9 cellular contexts compared by ENCODE assay signal in the genomic region with DNA sequence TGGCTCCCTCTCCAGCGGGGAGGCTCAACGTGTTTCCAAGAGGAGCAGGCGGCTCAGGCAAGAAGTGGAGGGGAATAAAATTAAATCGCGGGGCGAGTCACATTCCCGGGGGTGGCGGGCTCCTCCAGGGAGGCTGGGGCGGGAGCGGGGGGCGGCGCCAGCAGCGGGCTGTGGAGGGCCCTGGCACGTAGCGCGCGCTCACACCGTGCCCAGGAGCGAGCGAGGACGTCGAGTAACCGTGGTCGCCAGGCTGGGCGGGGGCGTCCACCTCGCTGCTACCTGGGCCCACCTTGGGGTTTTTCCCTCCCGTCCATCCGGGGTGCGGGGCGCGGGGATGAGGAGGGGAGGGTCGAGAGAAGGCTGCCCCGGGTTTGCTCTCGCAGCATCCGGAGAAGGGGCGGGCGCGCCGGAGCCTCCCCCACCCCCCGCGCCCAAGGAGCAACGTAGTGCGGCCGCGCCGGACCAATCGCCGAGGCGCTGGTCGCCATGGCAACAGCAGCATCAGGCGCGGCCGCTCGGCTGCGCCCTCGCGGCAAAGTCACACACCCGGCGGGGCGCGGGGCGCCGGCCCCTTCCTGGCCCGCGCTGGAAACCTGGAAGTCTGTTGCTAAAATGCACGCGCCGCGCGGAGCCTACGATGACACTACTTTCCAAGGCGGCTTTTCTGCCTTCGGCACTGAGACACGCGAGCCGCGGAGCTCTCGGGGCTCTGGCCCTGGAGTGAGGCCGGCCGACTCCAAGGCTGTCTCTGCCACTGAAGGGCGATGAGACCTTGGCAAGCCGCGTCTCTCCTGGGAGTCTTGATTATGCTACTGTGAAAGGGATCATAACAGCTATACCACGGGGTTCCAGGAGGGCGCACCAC. TPM values are rescaled to one million over a fixed set of nuclear protein-coding genes. Genes with fewer than 3 reads are reported as not detected.
DNase-seq lines count a peak whose midpoint lies in the region; ATAC-seq, FAIRE-seq and TF ChIP-seq lines count a peak whose summit lies in the region.
"Had no signal": no experiment of that assay in that cellular context is flagged by ENCODE, and none has a peak within 500 bp of the region (broad histone marks: within the 10 kb centered on the region; RNA-seq: fewer than 3 reads in every experiment).

A gene (minus strand): TSS at position 388 of the 865 bp plus-strand sequence. CDS start 415 bp downstream, outside the sequence.

- intact Hi-C loops in K562 (cut with micrococcal nuclease): no loop called here

- BruUV-seq in K562 (replicated peaks; lab: Mats Ljungman, UMichigan): no TSS peak

- no peak for TF ChIP-seq RAD21 in K562 (CRISPR knock-in tag; conservative IDR thresholded peaks at IDR 0.05 in 1 of 2, IDR thresholded peaks at IDR 0.05 in 1 of 2)

- WGBS in K562 (ENCODE audit: insufficient coverage, low coverage, missing lambda C conversion rate): 39% methylated on average over 60 of the region's 86 CpGs

- TF ChIP-seq CTCF in K562 (IDR thresholded peaks at IDR 0.05 in 2 of 3, conservative IDR thresholded peaks at IDR 0.05 in 1 of 3; ENCODE audit: insufficient read depth in 2 of 3, low read depth in 1 of 3, low read length in 3 of 3) (no peak), kidney epithelial cell (IDR thresholded peaks at IDR 0.05; ENCODE audit: insufficient read depth, low read length, poor library complexity, severe bottlenecking) (no peak)

- in situ Hi-C loops in K562 (cut with MboI): no loop called here

- peaks cover 17% of the 10 kb centered on the region for H4K20me1 ChIP-seq in K562 (replicated peaks; ENCODE audit: control insufficient read depth, insufficient read depth, low read length)

- FAIRE-seq in K562 (lab: Jason Lieb, UNC): no peak

- no peak within 1 kb of the TSS for H3K4me2 ChIP-seq in K562 (ENCODE audit: insufficient read depth, low read length)

- DNase-seq in NCI-H1417 (lab: John Stamatoyannopoulos, UW) (peak; percentile 68 to 88 (median 88)), NCI-H1417 treated with DMSO at 0.1 percent for 48 hours (lab: John Stamatoyannopoulos, UW) (no peak), T-helper 22 cell (ENCODE audit: low read depth) (peak; percentile 68), K562 (ENCODE audit: extremely low read depth in 1 of 4, low spot score in 3 of 4) (peak in 2 of 4 experiments; percentile 56 to 70), kidney epithelial cell (ENCODE audit: low read depth) (no peak)
- DNase-seq in stimulated activated CD4-positive, alpha-beta T cell treated with anti-CD3 and anti-CD28 coated beads, Interleukin-1b, Interleukin-23, amount 100 ng/mL, for 1 hour (ENCODE audit: low read depth in 2 of 2): peak; percentile 17 to 52

- ATAC-seq in HG03139 (IDR thresholded peaks at IDR 0.05; ENCODE audit: unreplicated experiment) (peak; percentile 56), K562 (no peak), GM18873 (IDR thresholded peaks at IDR 0.05; ENCODE audit: low FRiP score, unreplicated experiment) (no peak)

- no peak within 1 kb of the TSS for H3K9ac ChIP-seq in K562 (ENCODE audit: insufficient read depth in 1 of 2, low read depth in 2 of 2, low read length in 2 of 2)

- CTCF ChIA-PET in K562 (lab: Yijun Ruan, JAX; ENCODE audit: low intra/inter-chr PET ratio): no interaction called here

- peaks cover 6% of the 10 kb centered on the region for H3K9me3 ChIP-seq in K562 (replicated peaks; ENCODE audit: control insufficient read depth, insufficient read depth, low read depth, low read length)

- no peak for TF ChIP-seq POLR2A in K562 (conservative IDR thresholded peaks at IDR 0.05)

- H3K9me1 ChIP-seq in K562 (ENCODE audit: control insufficient read depth, insufficient read depth, low read length): no peaks in the 10 kb centered on the region

- no peak within 1 kb of the TSS for H3K27ac ChIP-seq in K562 (ENCODE audit: extremely low read depth, low read depth, low read length)
- H3K27ac ChIP-seq: epithelial cell of prostate had no signal

- H3K4me1 ChIP-seq in K562 (replicated peaks in 1 of 2; ENCODE audit: control insufficient read depth in 2 of 2, insufficient read depth in 2 of 2, low read length in 2 of 2): peaks cover 0 to 14% of the 10 kb centered on the region in 2 experiments; a peak in 1 of 5 replicates

- H3K36me3 ChIP-seq in K562 (ENCODE audit: control insufficient read depth, insufficient read depth, low read length): no peaks in the 10 kb centered on the region
- H3K36me3 ChIP-seq in kidney epithelial cell (ENCODE audit: control insufficient read depth, insufficient read depth, low read length): no peaks in the 10 kb centered on the region

- H3K79me2 ChIP-seq in K562 (ENCODE audit: control insufficient read depth, insufficient read depth, low read length): no peaks in the 10 kb centered on the region

- TF ChIP-seq EP300 in K562 (IDR thresholded peaks at IDR 0.05; ENCODE audit: low read length): no peak

- H2AFZ ChIP-seq in K562 (ENCODE audit: low read depth, low read length): no peak within 1 kb of the TSS

- POLR2A ChIA-PET in K562 (lab: Yijun Ruan, JAX): interaction anchor here (0.6 kb wide), 1 partner anchor 33 kb away, joined by 3 read pairs; no protein-coding TSS in a partner anchor

- no peak within 1 kb of the TSS for H3K4me3 ChIP-seq in K562
- no peak within 1 kb of the TSS for H3K4me3 ChIP-seq in kidney epithelial cell (ENCODE audit: low read depth, low read length)

- H3K27me3 ChIP-seq in K562 (ENCODE audit: control insufficient read depth in 2 of 2, insufficient read depth in 2 of 2, low read length in 2 of 2) (peaks cover 52 to 70% of the 10 kb centered on the region in 2 experiments), kidney epithelial cell (ENCODE audit: control insufficient read depth, insufficient read depth, low read length) (peaks cover 61% of the 10 kb centered on the region)

TF ChIP-seq in K562, 482 proteins besides CTCF, POLR2A, EP300 and RAD21:
- TF ChIP-seq TRIM28 (IDR thresholded peaks at IDR 0.05): no peak
- TF ChIP-seq ZNF436 (CRISPR knock-in tag; IDR thresholded peaks at IDR 0.05): no peak
- TF ChIP-seq, protein P1, sequence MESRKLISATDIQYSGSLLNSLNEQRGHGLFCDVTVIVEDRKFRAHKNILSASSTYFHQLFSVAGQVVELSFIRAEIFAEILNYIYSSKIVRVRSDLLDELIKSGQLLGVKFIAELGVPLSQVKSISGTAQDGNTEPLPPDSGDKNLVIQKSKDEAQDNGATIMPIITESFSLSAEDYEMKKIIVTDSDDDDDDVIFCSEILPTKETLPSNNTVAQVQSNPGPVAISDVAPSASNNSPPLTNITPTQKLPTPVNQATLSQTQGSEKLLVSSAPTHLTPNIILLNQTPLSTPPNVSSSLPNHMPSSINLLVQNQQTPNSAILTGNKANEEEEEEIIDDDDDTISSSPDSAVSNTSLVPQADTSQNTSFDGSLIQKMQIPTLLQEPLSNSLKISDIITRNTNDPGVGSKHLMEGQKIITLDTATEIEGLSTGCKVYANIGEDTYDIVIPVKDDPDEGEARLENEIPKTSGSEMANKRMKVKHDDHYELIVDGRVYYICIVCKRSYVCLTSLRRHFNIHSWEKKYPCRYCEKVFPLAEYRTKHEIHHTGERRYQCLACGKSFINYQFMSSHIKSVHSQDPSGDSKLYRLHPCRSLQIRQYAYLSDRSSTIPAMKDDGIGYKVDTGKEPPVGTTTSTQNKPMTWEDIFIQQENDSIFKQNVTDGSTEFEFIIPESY (CRISPR knock-in tag; IDR thresholded peaks at IDR 0.05): peak; percentile 57
- TF ChIP-seq PCBP1 (IDR thresholded peaks at IDR 0.05; ENCODE audit: low read depth, low read length, poor library complexity, severe bottlenecking): peak; percentile 68

RNA-seq across cellular contexts. Expression of the gene that starts here (rescaled TPM):
- 36.0 and 90.4 TPM in 2 replicates for total RNA-seq in K562 (2011; cell fraction: chromatin; rRNA removed; ENCODE audit: low replicate concordance)
- 51.7 and 55.4 TPM in 2 replicates for total RNA-seq in K562 (2011; cell fraction: nucleolus; rRNA removed)
- total RNA-seq in K562 (2011; cell fraction: nucleoplasm; rRNA removed): 35.6 and 39.8 TPM in 2 replicates
- total RNA-seq in K562 (2014; rRNA removed) (13.3 and 18.0 TPM in 2 replicates), K562 (2014; rRNA removed; fragmentation: Illumina TruSeq; extraction: Trizol) (3.8 and 4.8 TPM in 2 replicates), K562 (2015; rRNA removed; fragmentation: Illumina TruSeq; extraction: Trizol) (5.2 and 6.4 TPM in 2 replicates), K562 (2021) (37.1 and 39.0 TPM in 2 replicates), kidney epithelial cell (14.9 and 22.7 TPM in 2 replicates)
- polyA plus RNA-seq in K562 (2011; rRNA removed) (6.8 and 8.4 TPM in 2 replicates), K562 (2014; fragmentation: Illumina TruSeq; extraction: Trizol) (16.9 and 19.0 TPM in 2 replicates), K562 (2014; fragmentation: Nextera tagmentation; extraction: Ambion mirVana) (under 1 TPM; 0.56 to 0.79 TPM), K562 (2014; rRNA removed) (14.2 and 15.1 TPM in 2 replicates)
- polyA plus RNA-seq in K562 (2011; cell fraction: cytosol; rRNA removed): 5.8 and 6.7 TPM in 2 replicates
- polyA plus RNA-seq in K562 (2011; cell fraction: nucleus; rRNA removed): 29.7 and 45.3 TPM in 2 replicates
- 15.4 and 16.4 TPM in 2 replicates for polyA plus RNA-seq in K562 (2012)
- 8.4 and 9.3 TPM in 2 replicates for polyA minus RNA-seq in K562 (2011; rRNA and poly(A)+ RNA removed)
- 17.1 and 22.1 TPM in 2 replicates for polyA minus RNA-seq in K562 (2011; cell fraction: cytosol; rRNA and poly(A)+ RNA removed)
- polyA minus RNA-seq in K562 (2011; cell fraction: nucleus; rRNA and poly(A)+ RNA removed): 46.3 and 58.3 TPM in 2 replicates

Comparison
In these comparisons a context has a peak if more than half of its experiments do, and no peak if none do; other contexts are left out.
1. DNase-seq: peak in NCI-H1417 (3 of 3), T-helper 22 cell (single experiment) and stimulated activated CD4-positive, alpha-beta T cell treated with anti-CD3 and anti-CD28 coated beads, Interleukin-1b, Interleukin-23, amount 100 ng/mL, for 1 hour (2 of 2); none in NCI-H1417 treated with DMSO at 0.1 percent for 48 hours (single experiment) and kidney epithelial cell (single experiment).